In the genomic region with DNA sequence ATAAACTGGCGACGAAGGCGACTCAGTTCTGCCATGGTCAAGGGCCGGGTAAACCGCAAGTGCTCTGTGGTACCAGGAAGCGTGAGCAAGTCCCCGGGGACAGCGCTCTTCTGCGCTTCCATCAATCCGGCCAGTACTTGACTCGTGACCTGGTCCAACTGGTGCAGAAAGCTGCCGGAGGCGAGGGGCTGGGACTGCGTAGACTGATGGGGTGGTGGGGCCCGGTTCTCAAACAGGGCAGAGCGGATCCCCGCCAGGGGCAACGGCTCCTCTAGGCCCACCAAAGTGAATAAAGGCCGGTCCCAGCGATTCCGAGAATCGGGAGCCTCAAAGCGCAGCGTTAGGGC, we compare ENCODE assay signal across 8 cellular contexts. TPM values are rescaled to one million over a fixed set of nuclear protein-coding genes. Genes with fewer than 3 reads are reported as not detected.
DNase-seq lines count a peak whose midpoint lies in the region; ATAC-seq, FAIRE-seq and TF ChIP-seq lines count a peak whose summit lies in the region.

No MANE protein-coding gene starts in this region.

- H3K27ac ChIP-seq in small intestine (ENCODE audit: low read depth in 1 of 2, low read length in 1 of 2), result peak overlapping the region; percentile 82 to 99

- peaks cover 25% of the 10 kb centered on the region for H3K36me3 Mint-ChIP-seq in brain

- ATAC-seq in GM19328 (IDR thresholded peaks at IDR 0.05; ENCODE audit: unreplicated experiment), result no peak

- no peaks in the 10 kb centered on the region for H3K9me3 Mint-ChIP-seq in brain

- peaks cover 0 to 4% of the 10 kb centered on the region in 2 donors for H3K4me1 ChIP-seq in small intestine (ENCODE audit: control insufficient read depth in 2 of 2, insufficient read depth in 1 of 2, low read depth in 1 of 2, low read length in 1 of 2)

- peak overlapping the region; percentile 94 to 98 (median 96) for H3K27ac Mint-ChIP-seq in brain

- 0 to 4% (median 1%) methylated on average over 24 of the region's 24 CpGs for WGBS in small intestine, 3 donors

- no peaks in the 10 kb centered on the region for H3K9me3 ChIP-seq in small intestine (ENCODE audit: control insufficient read depth, low read depth)

- H3K4me3 ChIP-seq in H7 (ENCODE audit: insufficient read depth, low read depth, low read length), result peak overlapping the region; percentile 100
- peak overlapping the region; percentile 69 to 93 for H3K4me3 ChIP-seq in small intestine (ENCODE audit: low read depth in 1 of 2, low read length in 2 of 2)

- TF ChIP-seq CTCF in brain (conservative IDR thresholded peaks at IDR 0.05), result no peak

- H3K27me3 ChIP-seq in H7 (ENCODE audit: control insufficient read depth, insufficient read depth, low read length) (no peaks in the 10 kb centered on the region), small intestine (ENCODE audit: control insufficient read depth in 2 of 2, insufficient read depth in 2 of 2, low read length in 2 of 2) (no peaks in the 10 kb centered on the region)

- DNase-seq in DMS153 treated with DMSO at 0.1 percent for 48 hours (lab: John Stamatoyannopoulos, UW; ENCODE audit: unreplicated experiment) (peak; percentile 10), DMS153 (lab: John Stamatoyannopoulos, UW) (no peak), H7 (peak; percentile 73), NOMO-1 treated with DMSO at 0.1 percent for 48 hours (lab: John Stamatoyannopoulos, UW; ENCODE audit: unreplicated experiment) (peak; percentile 59), iPS-NIHi7 (ENCODE audit: extremely low spot score) (peak; percentile 56), small intestine (peak; percentile 43)

- H3K4me3 Mint-ChIP-seq in brain, result peak overlapping the region; percentile 89 to 97 (median 91)

- peaks cover 8% of the 10 kb centered on the region for H3K27me3 Mint-ChIP-seq in brain

- H3K36me3 ChIP-seq in H7 (replicated peaks; ENCODE audit: control insufficient read depth, insufficient read depth, low read length), result peaks cover 2% of the 10 kb centered on the region
- no peaks in the 10 kb centered on the region for H3K36me3 ChIP-seq in small intestine (ENCODE audit: control insufficient read depth in 2 of 2, insufficient read depth in 2 of 2, low read length in 2 of 2)

- H3K4me1 Mint-ChIP-seq in brain, result peaks cover 45% of the 10 kb centered on the region

- FAIRE-seq in small intestine (lab: Jason Lieb, UNC), result no peak

RNA-seq across cellular contexts. Expression of a gene that starts 0.9 kb away (rescaled TPM):
- 16.9 and 20.8 TPM in 2 replicates for total RNA-seq in H7 (2014; rRNA removed; shearing (Covaris generic))
- polyA plus RNA-seq in brain (ENCODE audit: insufficient read depth, low read depth, low replicate concordance), result 6.3 TPM
- 1 to 10 TPM; 5.1 to 7.9 (median 5.4) TPM for polyA plus RNA-seq in small intestine

RNA-seq across cellular contexts. Expression of a gene that starts 22.2 kb away (rescaled TPM):
- 79.2 and 90.2 TPM in 2 replicates for total RNA-seq in H7 (2014; rRNA removed; shearing (Covaris generic))
- polyA plus RNA-seq in brain (ENCODE audit: insufficient read depth, low read depth, low replicate concordance) (57.8 TPM), small intestine (10 to 100 TPM in 2 of 3 donors, 1 to 10 TPM in 1; 8.9 to 43.3 (median 11.6) TPM)

RNA-seq across cellular contexts. Expression of a gene that starts 23.3 kb away (rescaled TPM):
- 96.9 and 127 TPM in 2 replicates for total RNA-seq in H7 (2014; rRNA removed; shearing (Covaris generic))
- polyA plus RNA-seq in brain (ENCODE audit: insufficient read depth, low read depth, low replicate concordance) (81.3 TPM), small intestine (10 to 100 TPM in 2 of 3 donors, 1 to 10 TPM in 1; 9.2 to 24.2 (median 18.4) TPM)

RNA-seq across cellular contexts. Expression of a gene that starts 42.3 kb away (rescaled TPM):
- 22.4 and 29.6 TPM in 2 replicates for total RNA-seq in H7 (2014; rRNA removed; shearing (Covaris generic))
- polyA plus RNA-seq in brain (ENCODE audit: insufficient read depth, low read depth, low replicate concordance) (60.0 TPM), small intestine (1 to 10 TPM in 1 of 3 donors, under 1 TPM in 2; 0.22 to 4.6 (median 0.27) TPM)
